ENCODE assay signal across 19 cellular contexts in the genomic region with DNA sequence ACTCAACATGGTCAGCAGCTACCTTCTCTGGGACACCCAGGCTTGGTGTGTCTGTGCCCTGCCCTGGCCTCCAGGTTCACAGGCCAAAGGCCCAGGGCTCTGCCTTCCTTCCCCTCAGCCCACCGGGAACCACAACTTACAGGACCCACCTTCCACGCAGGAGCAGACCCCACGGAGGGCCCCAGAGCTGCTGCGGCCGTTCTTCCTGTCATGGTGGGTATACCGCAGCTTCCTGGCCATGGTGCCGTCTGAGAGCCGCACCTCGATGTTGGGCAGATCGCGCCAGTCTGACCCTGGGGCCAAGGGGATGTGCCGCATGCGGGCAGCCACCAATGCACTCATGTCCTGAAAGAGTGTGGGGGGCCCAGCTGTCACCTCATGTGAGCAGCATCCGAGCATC. TPM values are rescaled to one million over a fixed set of nuclear protein-coding genes. Genes with fewer than 3 reads are reported as not detected.
DNase-seq lines count a peak whose midpoint lies in the region; ATAC-seq and TF ChIP-seq lines count a peak whose summit lies in the region.
"Had no signal": no experiment of that assay in that cellular context is flagged by ENCODE, and none has a peak within 500 bp of the region (broad histone marks: within the 10 kb centered on the region; RNA-seq: fewer than 3 reads in every experiment).

No MANE protein-coding gene starts in this region.

- H3K9me3 Mint-ChIP-seq in activated naive CD4-positive, alpha-beta T cell treated with anti-CD3 and anti-CD28 coated beads, Interleukin-2, amount 10 ng/mL, durations not matched to agents 7 days and 5 days = no peaks in the 10 kb centered on the region
- no peaks in the 10 kb centered on the region for H3K9me3 Mint-ChIP-seq in activated naive CD4-positive, alpha-beta T cell treated with anti-CD3 and anti-CD28 coated beads for 36 hours
- H3K9me3 Mint-ChIP-seq in endothelial cell (ENCODE audit: unreplicated experiment) = no peaks in the 10 kb centered on the region
- H3K9me3 Mint-ChIP-seq in stimulated activated naive B cell treated with anti-CD40 and anti-IgM and Interleukin-4, amounts not matched to agents 10 μg/mL and 1 μg/mL and 100 μg/mL, for 72 hours = peaks cover 0 to 3% of the 10 kb centered on the region in 2 donors

- H2AK9ac ChIP-seq in IMR-90 (replicated peaks; ENCODE audit: low read depth, low read length, poor library complexity) = peak overlapping the region; percentile 52

- no peak overlapping the region for H3K4me3 ChIP-seq in IMR-90 (ENCODE audit: insufficient read depth, low read depth, low read length)
- H3K4me3 ChIP-seq in WERI-Rb-1 (ENCODE audit: low read depth, low read length) = no peak overlapping the region
- H3K4me3 ChIP-seq in left ventricle myocardium inferior = no peak overlapping the region
- H3K4me3 ChIP-seq: GM23248, HAP-1, MG63 had no signal

- H2AFZ ChIP-seq in IMR-90 (replicated peaks; ENCODE audit: low read length, poor library complexity) = no peak overlapping the region
- H2AFZ ChIP-seq: GM23248 had no signal

- no TSS peak for BruUV-seq in IMR-90 (replicated peaks; lab: Mats Ljungman, UMichigan)

- no peak overlapping the region for H3K27ac ChIP-seq in IMR-90 (ENCODE audit: insufficient read depth, low read length)
- no peak overlapping the region for H3K27ac ChIP-seq in WERI-Rb-1
- H3K27ac ChIP-seq in left ventricle myocardium inferior (replicated peaks) = no peak overlapping the region
- H3K27ac ChIP-seq: GM23248 had no signal

- no peak for TF ChIP-seq POLR2A in IMR-90 (IDR thresholded peaks at IDR 0.05; ENCODE audit: low read depth, low read length)

- POLR2A ChIA-PET in IMR-90 (lab: Charles Lee; ENCODE audit: unreplicated experiment) = no interaction called here

- TF ChIP-seq CTCF in IMR-90 (conservative IDR thresholded peaks at IDR 0.05; ENCODE audit: low read depth, low read length) (no peak), endothelial cell (IDR thresholded peaks at IDR 0.05; ENCODE audit: unreplicated experiment) (no peak), WERI-Rb-1 (IDR thresholded peaks at IDR 0.05; ENCODE audit: low read depth, low read length) (no peak), left ventricle myocardium inferior (IDR thresholded peaks at IDR 0.05; ENCODE audit: borderline replicate concordance) (no peak)

- H3K9me3 ChIP-seq in IMR-90 (ENCODE audit: control insufficient read depth, insufficient read depth, low read length) (no peaks in the 10 kb centered on the region), WERI-Rb-1 (ENCODE audit: severe bottlenecking) (no peaks in the 10 kb centered on the region), left ventricle myocardium inferior (replicated peaks) (no peaks in the 10 kb centered on the region)
- H3K9me3 ChIP-seq: HAP-1, MG63 had no signal

- CTCF ChIA-PET in activated naive CD4-positive, alpha-beta T cell treated with anti-CD3 and anti-CD28 coated beads, Interleukin-2, amount 10 ng/mL, durations not matched to agents 7 days and 5 days (lab: Charles Lee) = no interaction called here
- CTCF ChIA-PET in activated naive CD4-positive, alpha-beta T cell treated with anti-CD3 and anti-CD28 coated beads for 36 hours (lab: Charles Lee) = no interaction called here
- CTCF ChIA-PET in IMR-90 (lab: Yijun Ruan, JAX) = no interaction called here

- H3K18ac ChIP-seq in IMR-90 (ENCODE audit: low read depth, low read length) = no peak overlapping the region

- H3K79me1 ChIP-seq in IMR-90 (ENCODE audit: low read depth in 1 of 2, low read length in 2 of 2) = peaks cover 6% of the 10 kb centered on the region in 2 experiments; a peak in 3 of 4 replicates

- no peak overlapping the region for H2BK120ac ChIP-seq in IMR-90 (ENCODE audit: low read depth, low read length)

- H3K27ac Mint-ChIP-seq in activated naive CD4-positive, alpha-beta T cell treated with anti-CD3 and anti-CD28 coated beads, Interleukin-2, amount 10 ng/mL, durations not matched to agents 7 days and 5 days = peak overlapping the region; percentile 55
- no peak overlapping the region for H3K27ac Mint-ChIP-seq in activated naive CD4-positive, alpha-beta T cell treated with anti-CD3 and anti-CD28 coated beads for 36 hours
- H3K27ac Mint-ChIP-seq in endothelial cell (ENCODE audit: unreplicated experiment) = peak overlapping the region; percentile 52
- H3K27ac Mint-ChIP-seq in stimulated activated naive B cell treated with anti-CD40 and anti-IgM and Interleukin-4, amounts not matched to agents 10 μg/mL and 1 μg/mL and 100 μg/mL, for 72 hours = peak overlapping the region; percentile 31

- peaks cover 52% of the 10 kb centered on the region for H3K36me3 Mint-ChIP-seq in activated naive CD4-positive, alpha-beta T cell treated with anti-CD3 and anti-CD28 coated beads, Interleukin-2, amount 10 ng/mL, durations not matched to agents 7 days and 5 days
- H3K36me3 Mint-ChIP-seq in activated naive CD4-positive, alpha-beta T cell treated with anti-CD3 and anti-CD28 coated beads for 36 hours (ENCODE audit: low read depth) = peaks cover 49% of the 10 kb centered on the region
- H3K36me3 Mint-ChIP-seq in endothelial cell (ENCODE audit: low read depth, unreplicated experiment) = peaks cover 26% of the 10 kb centered on the region
- H3K36me3 Mint-ChIP-seq in stimulated activated naive B cell treated with anti-CD40 and anti-IgM and Interleukin-4, amounts not matched to agents 10 μg/mL and 1 μg/mL and 100 μg/mL, for 72 hours = peaks cover 52 to 79% of the 10 kb centered on the region in 2 donors

- H2BK5ac ChIP-seq in IMR-90 (ENCODE audit: low read depth, low read length, poor library complexity, severe bottlenecking) = no peak overlapping the region

- no peak for DNase-seq in activated naive CD4-positive, alpha-beta T cell treated with anti-CD3 and anti-CD28 coated beads, Interleukin-2, amount 10 ng/mL, durations not matched to agents 7 days and 5 days
- DNase-seq in activated naive CD4-positive, alpha-beta T cell treated with anti-CD3 and anti-CD28 coated beads for 36 hours = no peak
- DNase-seq in IMR-90 (no peak), endothelial cell (ENCODE audit: low spot score) (no peak), ACHN (no peak), WERI-Rb-1 (no peak), left ventricle myocardium inferior (no peak)
- DNase-seq in stimulated activated naive B cell treated with anti-CD40 and anti-IgM and Interleukin-4, amounts not matched to agents 10 μg/mL and 1 μg/mL and 100 μg/mL, for 72 hours = no peak
- DNase-seq: DMS53, GDM1, GM23248, MG63, NCI-H1417, NCI-H1694 treated with DMSO at 0.1 percent for 48 hours, NCI-H446 treated with DMSO at 0.1 percent for 48 hours, NCI-H526 treated with DMSO at 0.1 percent for 48 hours, RPMI8226, SHP77 treated with DMSO at 0.1 percent for 48 hours had no signal

- no peak overlapping the region for H3K4me3 Mint-ChIP-seq in activated naive CD4-positive, alpha-beta T cell treated with anti-CD3 and anti-CD28 coated beads, Interleukin-2, amount 10 ng/mL, durations not matched to agents 7 days and 5 days
- no peak overlapping the region for H3K4me3 Mint-ChIP-seq in activated naive CD4-positive, alpha-beta T cell treated with anti-CD3 and anti-CD28 coated beads for 36 hours
- no peak overlapping the region for H3K4me3 Mint-ChIP-seq in endothelial cell (ENCODE audit: unreplicated experiment)
- no peak overlapping the region for H3K4me3 Mint-ChIP-seq in stimulated activated naive B cell treated with anti-CD40 and anti-IgM and Interleukin-4, amounts not matched to agents 10 μg/mL and 1 μg/mL and 100 μg/mL, for 72 hours

- H3K56ac ChIP-seq in IMR-90 (ENCODE audit: extremely low read depth, insufficient read depth, low read length) = no peak overlapping the region

- intact Hi-C loops in activated naive CD4-positive, alpha-beta T cell treated with anti-CD3 and anti-CD28 coated beads for 36 hours (cut with micrococcal nuclease) = no loop called here
- intact Hi-C loops in IMR-90 (cut with micrococcal nuclease) (no loop called here), left ventricle myocardium inferior (cut with micrococcal nuclease) (no loop called here)

- H4K91ac ChIP-seq in IMR-90 (ENCODE audit: insufficient read depth, low read depth, low read length) = no peak overlapping the region

- no peak overlapping the region for H2BK20ac ChIP-seq in IMR-90 (ENCODE audit: low read depth, low read length)

- no peak overlapping the region for H2AK5ac ChIP-seq in IMR-90 (ENCODE audit: low read depth, low read length)

- H4K20me1 ChIP-seq in IMR-90 (ENCODE audit: insufficient read depth, low read length) = no peaks in the 10 kb centered on the region; the same call in 1 of the 2 replicates

- WGBS in IMR-90 (ENCODE audit: extremely low coverage in 2 of 2, insufficient read length in 1 of 2), 2 experiments = 89% methylated on average over 3 of the region's 14 CpGs; no CpG with 5 or more reads in 1 of the 2 experiments

- H3K4me1 ChIP-seq in IMR-90 (ENCODE audit: control insufficient read depth, insufficient read depth, low read length) (peaks cover 1% of the 10 kb centered on the region; the same call in 1 of the 2 replicates), left ventricle myocardium inferior (no peaks in the 10 kb centered on the region)
- H3K4me1 ChIP-seq: HAP-1 had no signal

- no peaks in the 10 kb centered on the region for H3K27me3 Mint-ChIP-seq in activated naive CD4-positive, alpha-beta T cell treated with anti-CD3 and anti-CD28 coated beads, Interleukin-2, amount 10 ng/mL, durations not matched to agents 7 days and 5 days
- H3K27me3 Mint-ChIP-seq in activated naive CD4-positive, alpha-beta T cell treated with anti-CD3 and anti-CD28 coated beads for 36 hours (ENCODE audit: low read depth) = no peaks in the 10 kb centered on the region
- no peaks in the 10 kb centered on the region for H3K27me3 Mint-ChIP-seq in endothelial cell (ENCODE audit: unreplicated experiment)
- no peaks in the 10 kb centered on the region for H3K27me3 Mint-ChIP-seq in stimulated activated naive B cell treated with anti-CD40 and anti-IgM and Interleukin-4, amounts not matched to agents 10 μg/mL and 1 μg/mL and 100 μg/mL, for 72 hours

- H3K36me3 ChIP-seq in IMR-90 (ENCODE audit: control insufficient read depth, insufficient read depth, low read length) = peaks cover 77% of the 10 kb centered on the region
- H3K36me3 ChIP-seq in WERI-Rb-1 = peaks cover 97% of the 10 kb centered on the region
- H3K36me3 ChIP-seq in left ventricle myocardium inferior = peaks cover 99% of the 10 kb centered on the region

- H4K8ac ChIP-seq in IMR-90 (ENCODE audit: low read depth in 2 of 2, low read length in 2 of 2) = no peak overlapping the region

- no peak overlapping the region for H4K5ac ChIP-seq in IMR-90 (ENCODE audit: low read depth, low read length)

- no peak overlapping the region for H3K9ac ChIP-seq in IMR-90 (ENCODE audit: low read depth, low read length)
- H3K9ac ChIP-seq: GM23248 had no signal

- no peak overlapping the region for H2BK15ac ChIP-seq in IMR-90 (ENCODE audit: low read depth, low read length)

- peaks cover 14% of the 10 kb centered on the region for H3K4me1 Mint-ChIP-seq in activated naive CD4-positive, alpha-beta T cell treated with anti-CD3 and anti-CD28 coated beads, Interleukin-2, amount 10 ng/mL, durations not matched to agents 7 days and 5 days
- H3K4me1 Mint-ChIP-seq in activated naive CD4-positive, alpha-beta T cell treated with anti-CD3 and anti-CD28 coated beads for 36 hours (ENCODE audit: low read depth) = peaks cover 9% of the 10 kb centered on the region
- H3K4me1 Mint-ChIP-seq in endothelial cell (ENCODE audit: unreplicated experiment) = no peaks in the 10 kb centered on the region
- H3K4me1 Mint-ChIP-seq in stimulated activated naive B cell treated with anti-CD40 and anti-IgM and Interleukin-4, amounts not matched to agents 10 μg/mL and 1 μg/mL and 100 μg/mL, for 72 hours = peaks cover 7 to 15% of the 10 kb centered on the region in 2 donors

- H3K4ac ChIP-seq in IMR-90 (ENCODE audit: low read depth, low read length) = no peak overlapping the region

- H3K14ac ChIP-seq in IMR-90 (replicated peaks; ENCODE audit: low read depth, low read length) = no peak overlapping the region

- H3K27me3 ChIP-seq in IMR-90 (ENCODE audit: control insufficient read depth, insufficient read depth, low read length) = no peaks in the 10 kb centered on the region
- H3K27me3 ChIP-seq in WERI-Rb-1 (ENCODE audit: insufficient read depth, low read depth, severe bottlenecking) = no peaks in the 10 kb centered on the region
- no peaks in the 10 kb centered on the region for H3K27me3 ChIP-seq in left ventricle myocardium inferior (ENCODE audit: low read depth)
- H3K27me3 ChIP-seq: MG63 had no signal

- TF ChIP-seq RAD21 in IMR-90 (IDR thresholded peaks at IDR 0.05; ENCODE audit: low read length) = no peak

- dilution Hi-C loops in IMR-90 (cut with HindIII; ENCODE audit: low sequenced_read_pairs, unreplicated experiment) = no loop called here

- H3K23ac ChIP-seq in IMR-90 (ENCODE audit: low read depth, low read length) = no peak overlapping the region

- in situ Hi-C loops in IMR-90 (cut with MboI; ENCODE audit: low sequenced_read_pairs) (no loop called here), ACHN (cut with HindIII; ENCODE audit: low pct_ligation_motif_present, low pct_unique_long_range_greater_than_20kb, low sequenced_read_pairs) (no loop called here)

- no peak for ATAC-seq in IMR-90 (ENCODE audit: low read depth)
- ATAC-seq in stimulated activated naive B cell treated with anti-CD40 and anti-IgM and Interleukin-4, amounts not matched to agents 10 μg/mL and 1 μg/mL and 100 μg/mL, for 72 hours (replicated peaks) = no peak

- H3K9me1 ChIP-seq in IMR-90 (ENCODE audit: insufficient read depth, low read length) = peaks cover 3% of the 10 kb centered on the region

- no peak overlapping the region for H3K4me2 ChIP-seq in IMR-90 (ENCODE audit: low read depth, low read length)

RNA-seq across cellular contexts. Expression of gene EIF3G, which starts 17.2 kb away (rescaled TPM):
- 100 to 1,000 TPM; 213 to 222 TPM for total RNA-seq in activated naive CD4-positive, alpha-beta T cell treated with anti-CD3 and anti-CD28 coated beads for 36 hours
- total RNA-seq in IMR-90 (2012; rRNA removed) (209 and 278 TPM in 2 replicates), endothelial cell (ENCODE audit: unreplicated experiment) (286 TPM), left ventricle myocardium inferior (172 TPM)
- 235 and 243 TPM in 2 replicates for polyA plus RNA-seq in IMR-90 (2012; rRNA removed)
- polyA plus RNA-seq in IMR-90 (2012; cell fraction: cytosol; rRNA removed) = 193 and 253 TPM in 2 replicates
- 464 and 890 TPM in 2 replicates for polyA plus RNA-seq in IMR-90 (2012; cell fraction: nucleus; rRNA removed; ENCODE audit: low replicate concordance)

RNA-seq across cellular contexts. Expression of gene P2RY11, which starts 25.4 kb away (rescaled TPM):
- total RNA-seq in activated naive CD4-positive, alpha-beta T cell treated with anti-CD3 and anti-CD28 coated beads for 36 hours = 10 to 100 TPM; 11.8 to 12.2 TPM
- total RNA-seq in IMR-90 (2012; rRNA removed) = 0.54 and 0.56 TPM in 2 replicates
- 4.5 and 6.6 TPM in 2 replicates for polyA plus RNA-seq in IMR-90 (2012; rRNA removed)
- 1.3 and 3.6 TPM in 2 replicates for polyA plus RNA-seq in IMR-90 (2012; cell fraction: cytosol; rRNA removed)
- 30.7 and 82.4 TPM in 2 replicates for polyA plus RNA-seq in IMR-90 (2012; cell fraction: nucleus; rRNA removed; ENCODE audit: low replicate concordance)
- total RNA-seq in endothelial cell (ENCODE audit: unreplicated experiment) = 16.3 TPM
- 4.1 TPM for total RNA-seq in left ventricle myocardium inferior

RNA-seq across cellular contexts. Expression of gene PPAN, which starts 30.8 kb away (rescaled TPM):
- total RNA-seq in activated naive CD4-positive, alpha-beta T cell treated with anti-CD3 and anti-CD28 coated beads for 36 hours = 10 to 100 TPM; 59.7 to 60.0 TPM
- total RNA-seq in IMR-90 (2012; rRNA removed) = 24.0 and 30.3 TPM in 2 replicates
- 38.2 and 41.6 TPM in 2 replicates for polyA plus RNA-seq in IMR-90 (2012; rRNA removed)
- polyA plus RNA-seq in IMR-90 (2012; cell fraction: cytosol; rRNA removed) = 29.2 and 34.9 TPM in 2 replicates
- 125 and 180 TPM in 2 replicates for polyA plus RNA-seq in IMR-90 (2012; cell fraction: nucleus; rRNA removed; ENCODE audit: low replicate concordance)
- total RNA-seq in endothelial cell (ENCODE audit: unreplicated experiment) = 39.6 TPM
- total RNA-seq in left ventricle myocardium inferior = 23.6 TPM

RNA-seq across cellular contexts. Expression of gene ANGPTL6, which starts 34.5 kb away (rescaled TPM):
- total RNA-seq in activated naive CD4-positive, alpha-beta T cell treated with anti-CD3 and anti-CD28 coated beads for 36 hours = 10 to 100 TPM; 18.6 to 20.7 TPM
- total RNA-seq in IMR-90 (2012; rRNA removed) = not detected in 2 replicates
- 0.17 and 0.21 TPM in 2 replicates for polyA plus RNA-seq in IMR-90 (2012; rRNA removed)
- 0.29 and 0.62 TPM in 2 replicates for polyA plus RNA-seq in IMR-90 (2012; cell fraction: cytosol; rRNA removed)
- 0.86 and 1.6 TPM in 2 replicates for polyA plus RNA-seq in IMR-90 (2012; cell fraction: nucleus; rRNA removed; ENCODE audit: low replicate concordance)
- 0.36 TPM for total RNA-seq in endothelial cell (ENCODE audit: unreplicated experiment)
- total RNA-seq in left ventricle myocardium inferior = not detected

RNA-seq across cellular contexts. Expression of gene SHFL, which starts 50.8 kb away (rescaled TPM):
- total RNA-seq in activated naive CD4-positive, alpha-beta T cell treated with anti-CD3 and anti-CD28 coated beads for 36 hours = 10 to 100 TPM; 28.3 to 31.9 TPM
- total RNA-seq in IMR-90 (2012; rRNA removed) = 9.0 and 10.0 TPM in 2 replicates
- polyA plus RNA-seq in IMR-90 (2012; rRNA removed) = 32.1 and 34.3 TPM in 2 replicates
- polyA plus RNA-seq in IMR-90 (2012; cell fraction: cytosol; rRNA removed) = 21.2 and 37.5 TPM in 2 replicates
- 205 and 249 TPM in 2 replicates for polyA plus RNA-seq in IMR-90 (2012; cell fraction: nucleus; rRNA removed; ENCODE audit: low replicate concordance)
- total RNA-seq in endothelial cell (ENCODE audit: unreplicated experiment) = 9.2 TPM
- 9.1 TPM for total RNA-seq in left ventricle myocardium inferior
